23 cellular contexts compared by ENCODE assay signal in the genomic region with DNA sequence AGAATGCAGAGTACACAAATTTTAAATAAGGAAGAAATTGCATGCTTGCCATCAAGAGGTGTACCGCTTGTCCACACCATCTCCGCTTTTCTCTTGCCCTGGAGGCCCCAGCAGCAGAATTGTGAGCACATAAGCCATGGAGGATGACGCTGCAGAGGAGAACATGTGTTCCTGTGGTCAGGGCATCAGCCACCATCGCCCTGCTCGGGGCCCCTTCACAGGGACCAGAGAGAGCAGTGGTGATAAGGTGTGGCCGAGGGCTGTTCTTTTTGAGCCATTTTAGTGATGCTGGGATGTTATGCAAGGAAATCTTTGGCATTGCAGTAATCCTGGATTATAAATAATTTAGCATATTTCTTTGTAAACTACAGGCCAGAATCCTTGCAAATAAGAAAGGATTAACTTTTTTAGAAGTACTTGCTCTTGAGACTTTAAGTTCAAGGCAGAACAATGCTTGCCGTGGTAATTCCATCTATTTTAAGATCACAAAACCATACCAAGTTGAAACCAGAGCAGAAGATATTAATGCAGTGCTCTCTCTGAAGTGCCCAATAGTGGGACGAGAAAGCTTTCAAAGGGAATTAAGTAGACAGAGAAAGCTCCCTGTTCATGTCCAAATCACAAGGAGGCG.
"Had no signal": no experiment of that assay in that cellular context is flagged by ENCODE, and none has a peak within 500 bp of the region (broad histone marks: within the 10 kb centered on the region; RNA-seq: fewer than 3 reads in every experiment).

No MANE protein-coding gene starts in this region.

- H2AFZ ChIP-seq: hepatocyte, neural progenitor cell, parathyroid adenoma had no signal

- H3K27ac ChIP-seq: dorsolateral prefrontal cortex, hepatocyte, neural progenitor cell, parathyroid adenoma, psoas muscle, skin epidermis had no signal

- H3K79me2 ChIP-seq: hepatocyte, parathyroid adenoma had no signal

- H3K36me3 Mint-ChIP-seq: naive thymus-derived CD4-positive, alpha-beta T cell; neural progenitor cell had no signal

- DNase-seq: cortex of kidney; dorsolateral prefrontal cortex; effector CD8-positive, alpha-beta T cell; foreskin melanocyte; head of caudate nucleus; left colon; left ventricle myocardium superior; mesenchymal stem cell; midbrain; naive thymus-derived CD4-positive, alpha-beta T cell; occipital lobe; psoas muscle; retina; stimulated activated CD4-positive, alpha-beta T cell treated with anti-CD3 and anti-CD28 coated beads, Interleukin-2, amount 100 ng/mL, for 24 hours; stimulated activated CD4-positive, alpha-beta T cell treated with anti-CD3 and anti-CD28 coated beads, Interleukin-4, amount 100 ng/mL, for 4 hours; stimulated activated naive CD4-positive, alpha-beta T cell; trophoblast cell had no signal

- H3K9ac ChIP-seq: neural progenitor cell, parathyroid adenoma had no signal

- H3K4me3 Mint-ChIP-seq: naive thymus-derived CD4-positive, alpha-beta T cell; neural progenitor cell had no signal

- H3K4me1 ChIP-seq: parathyroid adenoma had no signal

- H3K4me2 ChIP-seq: hepatocyte, neural progenitor cell had no signal

- ATAC-seq: left colon; left ventricle myocardium superior; naive thymus-derived CD4-positive, alpha-beta T cell; psoas muscle; sciatic nerve had no signal

- H3K9me3 Mint-ChIP-seq: naive thymus-derived CD4-positive, alpha-beta T cell; neural progenitor cell had no signal

- H3K4me3 ChIP-seq: dorsolateral prefrontal cortex, hepatocyte, lung, neural progenitor cell, psoas muscle, skin epidermis had no signal

- H3K9me3 ChIP-seq: psoas muscle had no signal

- H3K27ac Mint-ChIP-seq: naive thymus-derived CD4-positive, alpha-beta T cell; neural progenitor cell had no signal

- H3K36me3 ChIP-seq: neural progenitor cell had no signal

- H3K27me3 ChIP-seq: dorsolateral prefrontal cortex, hepatocyte, neural progenitor cell had no signal
